26 cellular contexts compared by ENCODE assay signal in the genomic region with DNA sequence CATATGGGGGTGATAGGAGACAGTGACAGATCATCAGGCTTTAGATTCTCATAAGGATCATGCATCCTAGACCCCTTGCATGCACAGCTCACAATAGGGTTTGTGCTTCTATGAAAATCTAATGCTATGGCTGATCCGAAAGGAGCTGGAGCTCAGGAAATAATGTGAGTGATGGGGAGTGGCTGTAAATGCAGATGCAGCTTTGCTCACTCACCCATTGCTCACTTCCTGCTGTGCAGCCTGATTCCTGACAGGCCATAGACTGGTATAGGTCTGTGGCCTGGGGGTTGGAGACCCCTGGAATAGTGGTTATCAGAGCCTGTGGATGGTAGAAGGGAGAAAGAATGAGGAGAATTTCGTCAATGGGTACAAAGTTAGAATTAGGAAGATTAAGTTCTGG.
"Had no signal": no experiment of that assay in that cellular context is flagged by ENCODE, and none has a peak within 500 bp of the region (broad histone marks: within the 10 kb centered on the region; RNA-seq: fewer than 3 reads in every experiment).

No MANE protein-coding gene starts in this region.

- H3K27ac ChIP-seq: adrenal gland, body of pancreas, esophagus muscularis mucosa, right atrium auricular region had no signal

- H3K36me3 ChIP-seq: adrenal gland, esophagus muscularis mucosa, right atrium auricular region had no signal

- H3K4me2 ChIP-seq: smooth muscle cell had no signal

- ATAC-seq: body of pancreas; left ventricle myocardium superior; mucosa of descending colon; natural killer cell treated with Interleukin-12 subunit alpha and Interleukin-12 subunit beta and Interleukin-15 and Interleukin-18, amount 100 ng/mL, for 72 hours; stimulated activated memory B cell treated with anti-CD40 and anti-IgM and Interleukin-4, amounts not matched to agents 10 μg/mL and 1 μg/mL and 100 μg/mL, for 72 hours; stimulated activated naive CD8-positive, alpha-beta T cell treated with anti-CD3 and anti-CD28 coated beads, Interleukin-15, amount 100 ng/mL, for 72 hours; T-helper 17 cell had no signal

- H3K27me3 ChIP-seq: adrenal gland, body of pancreas, esophagus muscularis mucosa, right atrium auricular region had no signal

- H3K4me1 ChIP-seq: adrenal gland, body of pancreas, esophagus muscularis mucosa, right atrium auricular region had no signal

- DNase-seq: activated CD4-positive, alpha-beta memory T cell treated with anti-CD3 and anti-CD28 coated beads for 36 hours; activated CD4-positive, alpha-beta T cell treated with anti-CD3 and anti-CD28 coated beads, Interleukin-2, amount 10 ng/mL, durations not matched to agents 24 days and 14 days; activated CD4-positive, CD25-positive, alpha-beta regulatory T cell treated with anti-CD3 and anti-CD28 coated beads, Interleukin-2, amount 50 U/mL, for 72 hours; activated CD8-positive, alpha-beta memory T cell treated with anti-CD3 and anti-CD28 coated beads, Interleukin-2, amount 50 U/mL, for 4 hours; activated effector memory CD4-positive, alpha-beta T cell treated with anti-CD3 and anti-CD28 coated beads, Interleukin-2, amount 50 U/mL, for 16 hours; activated naive CD4-positive, alpha-beta T cell treated with anti-CD3 and anti-CD28 coated beads for 36 hours; activated naive CD8-positive, alpha-beta T cell treated with anti-CD3 and anti-CD28 coated beads for 36 hours; activated T-cell treated with anti-CD3 and anti-CD28 coated beads, Interleukin-2, amount 50 U/mL, for 1 hour; adrenal gland; aorta; body of pancreas; cortex of kidney; left ventricle myocardium superior; mucosa of descending colon; stimulated activated CD4-positive, alpha-beta T cell treated with anti-CD3 and anti-CD28 coated beads, Interleukin-1b, Interleukin-23, amount 100 ng/mL, for 48 hours; stimulated activated CD4-positive, alpha-beta T cell treated with anti-CD3 and anti-CD28 coated beads, Interleukin-4, amount 100 ng/mL, for 4 hours; stimulated activated CD8-positive, alpha-beta memory T cell treated with anti-CD3 and anti-CD28 coated beads, Interleukin-4, amount 100 ng/mL, for 48 hours; stimulated activated naive CD8-positive, alpha-beta T cell treated with anti-CD3 and anti-CD28 coated beads, Interleukin-15, amount 100 ng/mL, for 72 hours; substantia nigra; T-helper 17 cell; T1000 had no signal

- H3K9me3 ChIP-seq: adrenal gland, body of pancreas, esophagus muscularis mucosa, right atrium auricular region had no signal

- H3K4me3 ChIP-seq: adrenal gland, body of pancreas, esophagus muscularis mucosa, mucosa of descending colon, right atrium auricular region, smooth muscle cell had no signal
